Comparison of ENCODE assay signal across 6 cellular contexts in genomic region chr3:124751501-124751900, GRCh38.
"Had no signal": no experiment of that assay in that cellular context is flagged by ENCODE, and none has a peak within 500 bp of the region (broad histone marks: within the 10 kb centered on the region; RNA-seq: fewer than 3 reads in every experiment).

No MANE protein-coding gene starts in this region.

- DNase-seq: GM23248, H9, HFFc6, IMR-90, KG1 had no signal

- H3K27ac Mint-ChIP-seq: HFFc6 had no signal

- H3K9ac ChIP-seq: GM23248 had no signal

- H3K9me3 Mint-ChIP-seq: HFFc6 had no signal

- H3K4me3 Mint-ChIP-seq: H9, HFFc6 had no signal

- H3K4me3 ChIP-seq: GM23248, K562 had no signal

- H3K27ac ChIP-seq: GM23248 had no signal
